ENCODE assay signal across 17 cellular contexts in the genomic region with DNA sequence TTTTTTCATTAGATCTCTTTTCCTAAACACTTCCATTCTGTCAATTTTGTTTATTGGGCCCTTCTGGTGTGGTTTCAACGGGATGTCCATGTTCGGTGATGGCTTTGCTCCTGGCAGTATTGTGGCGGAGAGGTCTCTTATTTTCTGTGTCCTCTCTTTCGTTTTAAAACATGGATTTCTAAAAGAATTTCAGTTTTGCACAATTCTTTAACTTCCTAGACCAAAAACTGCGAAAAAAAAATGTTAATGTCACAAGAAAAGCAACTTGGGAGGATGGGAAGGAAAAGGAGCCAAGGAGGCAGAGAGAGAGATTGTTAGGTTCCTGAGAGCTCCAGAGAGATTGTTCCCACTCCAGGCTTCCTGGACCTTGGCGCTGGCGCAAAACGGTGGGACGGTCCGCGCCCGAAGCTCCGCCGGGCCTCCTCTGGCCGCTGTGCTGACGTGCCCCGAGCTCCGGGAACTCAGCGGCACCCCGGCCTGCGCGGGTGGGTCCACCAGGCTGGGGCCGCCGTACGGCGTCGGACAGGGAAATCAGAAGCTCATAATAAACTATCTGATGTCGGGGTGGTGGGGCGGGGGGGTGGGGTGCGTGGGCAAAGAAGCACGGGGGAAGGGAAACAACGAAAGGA. TPM values are rescaled to one million over a fixed set of nuclear protein-coding genes. Genes with fewer than 3 reads are reported as not detected.
A peak's percentile ranks its signal among the peaks of the same experiment; 100 is the strongest.
DNase-seq lines count a peak whose midpoint lies in the region; ATAC-seq and TF ChIP-seq lines count a peak whose summit lies in the region.
"Had no signal": no experiment of that assay in that cellular context is flagged by ENCODE, and none has a peak within 500 bp of the region (broad histone marks: within the 10 kb centered on the region; RNA-seq: fewer than 3 reads in every experiment).

No MANE protein-coding gene starts in this region.

- H3K27ac ChIP-seq in CD4-positive, CD25-positive, alpha-beta regulatory T cell (ENCODE audit: insufficient read depth, low read length, poor library complexity, severe bottlenecking), result no peak overlapping the region

- CTCF ChIA-PET in Calu3 (lab: Charles Lee), result interaction anchor here (0.7 kb wide), 1 partner anchor 994 kb away, joined by 11 read pairs; no protein-coding TSS in a partner anchor

- peaks cover 51% of the 10 kb centered on the region for H3K4me1 ChIP-seq in CD4-positive, CD25-positive, alpha-beta regulatory T cell (ENCODE audit: control insufficient read depth, insufficient read depth, low read length, poor library complexity, severe bottlenecking)

- no peaks in the 10 kb centered on the region for H3K36me3 ChIP-seq in CD4-positive, CD25-positive, alpha-beta regulatory T cell (ENCODE audit: control insufficient read depth, insufficient read depth, low read length)

- intact Hi-C loops in Calu3 (cut with micrococcal nuclease; ENCODE audit: unreplicated experiment), result no loop called here

- no peak overlapping the region for H3K27ac Mint-ChIP-seq in CD4-positive, CD25-positive, alpha-beta regulatory T cell
- H3K27ac Mint-ChIP-seq in activated naive CD8-positive, alpha-beta T cell treated with anti-CD3 and anti-CD28 coated beads for 36 hours, result no peak overlapping the region
- no peak overlapping the region for H3K27ac Mint-ChIP-seq in Calu3 (ENCODE audit: unreplicated experiment)
- H3K27ac Mint-ChIP-seq: HFFc6 had no signal

- H3K27me3 Mint-ChIP-seq in CD4-positive, CD25-positive, alpha-beta regulatory T cell, result peaks cover 94% of the 10 kb centered on the region
- H3K27me3 Mint-ChIP-seq in activated naive CD8-positive, alpha-beta T cell treated with anti-CD3 and anti-CD28 coated beads for 36 hours, result peaks cover 97% of the 10 kb centered on the region
- peaks cover 52% of the 10 kb centered on the region for H3K27me3 Mint-ChIP-seq in Calu3 (ENCODE audit: unreplicated experiment)

- no peak for TF ChIP-seq CTCF in Calu3 (IDR thresholded peaks at IDR 0.05; ENCODE audit: unreplicated experiment)

- ATAC-seq in CD4-positive, CD25-positive, alpha-beta regulatory T cell (ENCODE audit: low read depth in 2 of 2), result no peak
- ATAC-seq in GM18868 (IDR thresholded peaks at IDR 0.05; ENCODE audit: unreplicated experiment), result no peak
- ATAC-seq: GM12878, left cardiac atrium, Panc1 had no signal

- peaks cover 9 to 60% (median 23%) of the 10 kb centered on the region in 4 donors for H3K4me1 Mint-ChIP-seq in CD4-positive, CD25-positive, alpha-beta regulatory T cell
- H3K4me1 Mint-ChIP-seq in activated naive CD8-positive, alpha-beta T cell treated with anti-CD3 and anti-CD28 coated beads for 36 hours, result peaks cover 58% of the 10 kb centered on the region
- no peaks in the 10 kb centered on the region for H3K4me1 Mint-ChIP-seq in Calu3 (ENCODE audit: low read depth, unreplicated experiment)

- no peaks in the 10 kb centered on the region for H3K9me3 ChIP-seq in CD4-positive, CD25-positive, alpha-beta regulatory T cell (ENCODE audit: control insufficient read depth in 2 of 2, low read length in 2 of 2)

- H3K36me3 Mint-ChIP-seq in CD4-positive, CD25-positive, alpha-beta regulatory T cell, result no peaks in the 10 kb centered on the region
- H3K36me3 Mint-ChIP-seq in activated naive CD8-positive, alpha-beta T cell treated with anti-CD3 and anti-CD28 coated beads for 36 hours, result no peaks in the 10 kb centered on the region
- H3K36me3 Mint-ChIP-seq in Calu3 (ENCODE audit: insufficient read depth, unreplicated experiment), result no peaks in the 10 kb centered on the region

- DNase-seq in CD4-positive, CD25-positive, alpha-beta regulatory T cell, result no peak
- peak; percentile 4 for DNase-seq in EH (ENCODE audit: low read depth)
- DNase-seq in activated naive CD8-positive, alpha-beta T cell treated with anti-CD3 and anti-CD28 coated beads for 36 hours, result no peak
- peak; percentile 53 for DNase-seq in left kidney (ENCODE audit: low read depth, low spot score)
- no peak for DNase-seq in anterior cingulate cortex (lab: John Stamatoyannopoulos, UW)
- no peak for DNase-seq in Calu3
- no peak for DNase-seq in kidney glomerular epithelial cell (lab: John Stamatoyannopoulos, UW)
- DNase-seq: COR-L47; HFFc6; KBM-7; left cardiac atrium; occipital lobe; stimulated activated naive CD4-positive, alpha-beta T cell treated with Interleukin-2 at 50 U/mL for 16 hours had no signal

- H3K9me3 Mint-ChIP-seq in CD4-positive, CD25-positive, alpha-beta regulatory T cell, result peaks cover 0 to 9% (median 1%) of the 10 kb centered on the region in 7 donors
- H3K9me3 Mint-ChIP-seq in activated naive CD8-positive, alpha-beta T cell treated with anti-CD3 and anti-CD28 coated beads for 36 hours, result no peaks in the 10 kb centered on the region
- H3K9me3 Mint-ChIP-seq in Calu3 (ENCODE audit: low read depth, unreplicated experiment), result no peaks in the 10 kb centered on the region

- peaks cover 64% of the 10 kb centered on the region for H3K27me3 ChIP-seq in CD4-positive, CD25-positive, alpha-beta regulatory T cell (ENCODE audit: control insufficient read depth, insufficient read depth, low read length)

- H3K4me3 ChIP-seq in CD4-positive, CD25-positive, alpha-beta regulatory T cell (ENCODE audit: low read depth, low read length), result no peak overlapping the region
- H3K4me3 ChIP-seq: GM12878 had no signal

- no TSS peak for BruUV-seq in Calu3 (replicated peaks; lab: Mats Ljungman, UMichigan)

- peak overlapping the region in 3 of 4 donors; percentile 52 to 62 (median 58) for H3K4me3 Mint-ChIP-seq in CD4-positive, CD25-positive, alpha-beta regulatory T cell
- peak overlapping the region; percentile 54 for H3K4me3 Mint-ChIP-seq in activated naive CD8-positive, alpha-beta T cell treated with anti-CD3 and anti-CD28 coated beads for 36 hours
- no peak overlapping the region for H3K4me3 Mint-ChIP-seq in Calu3 (ENCODE audit: low read depth, unreplicated experiment)
- H3K4me3 Mint-ChIP-seq: HFFc6 had no signal

RNA-seq across cellular contexts. Expression of gene OLIG3, which starts 0.9 kb away (rescaled TPM):
- not detected for total RNA-seq in CD4-positive, CD25-positive, alpha-beta regulatory T cell
- not detected for polyA plus RNA-seq in CD4-positive, CD25-positive, alpha-beta regulatory T cell
- total RNA-seq in activated naive CD8-positive, alpha-beta T cell treated with anti-CD3 and anti-CD28 coated beads for 36 hours, result under 1 TPM; 0.10 to 0.21 TPM
- total RNA-seq in Calu3 (2022), result not detected in 2 replicates
- total RNA-seq: fibroblast of lung, GM12878, HFFc6, left cardiac atrium, occipital lobe had no signal
- polyA plus RNA-seq: fibroblast of lung, GM12878 had no signal

Comparison
In these comparisons a context has a peak if more than half of its experiments do, and no peak if none do; other contexts are left out.
1. DNase-seq: peak in EH (single experiment) and left kidney (single experiment); none in CD4-positive, CD25-positive, alpha-beta regulatory T cell (0 of 3), activated naive CD8-positive, alpha-beta T cell treated with anti-CD3 and anti-CD28 coated beads for 36 hours (single experiment), anterior cingulate cortex (0 of 58), Calu3 (single experiment) and kidney glomerular epithelial cell (single experiment).